2 cellular contexts compared by ENCODE assay signal in genomic region chr3:54863806-54864205, GRCh38.
TF ChIP-seq lines count a peak whose summit lies in the region.

No MANE protein-coding gene starts in this region.

TF ChIP-seq in IMR-90, 13 proteins besides CTCF, POLR2A, EP300 and RAD21 (continued from another document):
- TF ChIP-seq USF2 (IDR thresholded peaks at IDR 0.05; ENCODE audit: low read depth, low read length) (no peak), ELK1 (IDR thresholded peaks at IDR 0.05; ENCODE audit: borderline replicate concordance, low read depth, low read length) (no peak), SMC3 (IDR thresholded peaks at IDR 0.05; ENCODE audit: low read depth, low read length) (no peak), MAZ (IDR thresholded peaks at IDR 0.05; ENCODE audit: borderline replicate concordance, low read depth, low read length) (no peak), CHD1 (IDR thresholded peaks at IDR 0.05; ENCODE audit: low read depth, low read length) (no peak), BHLHE40 (IDR thresholded peaks at IDR 0.05; ENCODE audit: low read depth, low read length) (no peak), MXI1 (IDR thresholded peaks at IDR 0.05; ENCODE audit: borderline replicate concordance, low read depth, low read length) (no peak), RCOR1 (IDR thresholded peaks at IDR 0.05; ENCODE audit: insufficient replicate concordance, low read length) (no peak), NFE2L2 (IDR thresholded peaks at IDR 0.05; ENCODE audit: low read depth, low read length) (no peak)
TF ChIP-seq in IMR-90: peak in this region for 0.

TF ChIP-seq in WTC11, 78 proteins besides CTCF, POLR2A, EP300 and RAD21 (continued from another document):
- no peak for TF ChIP-seq USF1 (CRISPR knock-in tag; IDR thresholded peaks at IDR 0.05)
- no peak for TF ChIP-seq PREB (CRISPR knock-in tag; IDR thresholded peaks at IDR 0.05; ENCODE audit: borderline replicate concordance)
- no peak for TF ChIP-seq GABPB1 (CRISPR knock-in tag; IDR thresholded peaks at IDR 0.05)
- no peak for TF ChIP-seq HMGXB4 (CRISPR knock-in tag; IDR thresholded peaks at IDR 0.05)
- no peak for TF ChIP-seq FOXJ3 (CRISPR knock-in tag; IDR thresholded peaks at IDR 0.05; ENCODE audit: borderline replicate concordance)
- no peak for TF ChIP-seq ATF2 (CRISPR knock-in tag; IDR thresholded peaks at IDR 0.05; ENCODE audit: borderline replicate concordance, low read depth)
- no peak for TF ChIP-seq OVOL2 (CRISPR knock-in tag; IDR thresholded peaks at IDR 0.05; ENCODE audit: borderline replicate concordance)
- TF ChIP-seq ARID4B (CRISPR knock-in tag; IDR thresholded peaks at IDR 0.05; ENCODE audit: borderline replicate concordance): no peak
- TF ChIP-seq PRRX2 (CRISPR knock-in tag; IDR thresholded peaks at IDR 0.05): no peak
- no peak for TF ChIP-seq CREB1 (CRISPR knock-in tag; IDR thresholded peaks at IDR 0.05)
- TF ChIP-seq ZNF671 (CRISPR knock-in tag; IDR thresholded peaks at IDR 0.05): no peak
- TF ChIP-seq EMX1 (CRISPR knock-in tag; IDR thresholded peaks at IDR 0.05): no peak
